In the genomic region with DNA sequence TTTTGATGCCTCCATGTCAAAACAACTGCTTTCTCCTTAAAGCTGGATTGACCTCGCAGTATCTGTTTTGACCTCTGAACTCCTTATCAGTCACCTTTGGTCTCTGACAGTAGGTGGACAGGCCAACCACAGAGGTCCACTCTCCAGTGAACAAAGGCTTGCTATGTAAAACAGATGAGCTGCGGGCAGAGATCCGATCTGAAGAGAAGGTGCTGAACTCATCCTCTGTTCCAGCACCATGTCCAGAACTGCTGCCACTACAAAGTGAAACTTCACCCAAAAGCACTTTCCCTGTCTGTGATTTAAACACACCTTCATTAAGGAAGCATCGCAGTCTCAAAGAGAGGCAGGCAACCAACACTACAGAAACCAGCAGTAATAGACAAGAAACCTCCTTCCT, we compare ENCODE assay signal across 16 cellular contexts.
DNase-seq lines count a peak whose midpoint lies in the region; TF ChIP-seq lines count a peak whose summit lies in the region.
"Had no signal": no experiment of that assay in that cellular context is flagged by ENCODE, and none has a peak within 500 bp of the region (broad histone marks: within the 10 kb centered on the region; RNA-seq: fewer than 3 reads in every experiment).

No MANE protein-coding gene starts in this region.

- H3K4ac ChIP-seq in mesenchymal stem cell (ENCODE audit: low read depth in 1 of 2, low read length in 2 of 2), result peak overlapping the region in 1 of 2 experiments; percentile 80

- no peak overlapping the region for H4K91ac ChIP-seq in mesenchymal stem cell (ENCODE audit: low read length)

- H3K4me1 ChIP-seq in mesenchymal stem cell (ENCODE audit: control insufficient read depth, insufficient read depth, low read depth, low read length) (peaks cover 5% of the 10 kb centered on the region), thyroid gland (peaks cover 11 to 21% of the 10 kb centered on the region in 2 donors)
- H3K4me1 ChIP-seq: upper lobe of right lung had no signal

- peak overlapping the region in 1 of 2 experiments; percentile 41 for H3K14ac ChIP-seq in mesenchymal stem cell (ENCODE audit: low read length in 2 of 2)

- H3K18ac ChIP-seq in mesenchymal stem cell (ENCODE audit: low read depth in 1 of 2, low read length in 2 of 2), result peak overlapping the region in 1 of 2 experiments; percentile 43

- H2BK120ac ChIP-seq in mesenchymal stem cell (ENCODE audit: low read depth, low read length), result no peak overlapping the region

- H2BK5ac ChIP-seq in mesenchymal stem cell (ENCODE audit: low read depth, low read length, poor library complexity, severe bottlenecking), result no peak overlapping the region

- no peak overlapping the region for H3K9ac ChIP-seq in mesenchymal stem cell (ENCODE audit: low read length)

- no peaks in the 10 kb centered on the region for H3K36me3 Mint-ChIP-seq in activated naive CD4-positive, alpha-beta T cell treated with anti-CD3 and anti-CD28 coated beads, Interleukin-2, amount 50 U/mL, for 24 hours

- H3K9me3 Mint-ChIP-seq in activated naive CD4-positive, alpha-beta T cell treated with anti-CD3 and anti-CD28 coated beads, Interleukin-2, amount 50 U/mL, for 24 hours, result no peaks in the 10 kb centered on the region
- H3K9me3 Mint-ChIP-seq: T-helper 1 cell treated with Interleukin-12 subunit alpha and Interleukin-12 subunit beta and Interleukin-4 antibody, amounts not matched to agents 30 μg/mL and 1 μg/mL, for 36 hours had no signal

- peaks cover 9% of the 10 kb centered on the region for H3K79me1 ChIP-seq in mesenchymal stem cell (replicated peaks; ENCODE audit: low read length, poor library complexity, severe bottlenecking)

- H3K4me2 ChIP-seq in mesenchymal stem cell (ENCODE audit: low read length, poor library complexity, severe bottlenecking), result no peak overlapping the region

- H2BK15ac ChIP-seq in mesenchymal stem cell (ENCODE audit: low read depth, poor library complexity, severe bottlenecking), result no peak overlapping the region

- no peak for TF ChIP-seq CTCF in dorsolateral prefrontal cortex (IDR thresholded peaks at IDR 0.05 in 54 of 56, conservative IDR thresholded peaks at IDR 0.05 in 2 of 56; ENCODE audit: low read depth in 1 of 56, partially characterized antibody in 56 of 56)
- no peak for TF ChIP-seq CTCF in thyroid gland (IDR thresholded peaks at IDR 0.05)

- DNase-seq in activated naive CD4-positive, alpha-beta T cell (lab: John Stamatoyannopoulos, UW), result no peak
- no peak for DNase-seq in dorsolateral prefrontal cortex
- no peak for DNase-seq in mesenchymal stem cell
- no peak for DNase-seq in thyroid gland
- no peak for DNase-seq in HT-29 (ENCODE audit: low spot score)
- DNase-seq in iPS-NIHi7 (ENCODE audit: extremely low spot score), result no peak
- DNase-seq in NAMALWA (ENCODE audit: low spot score), result no peak
- DNase-seq: activated CD4-positive, alpha-beta T cell treated with anti-CD3 and anti-CD28 coated beads for 48 hours; activated effector memory CD4-positive, alpha-beta T cell treated with anti-CD3 and anti-CD28 coated beads, Interleukin-2, amount 50 U/mL, for 16 hours; DND-41; MG63; NCI-H2171 treated with DMSO at 0.1 percent for 48 hours; upper lobe of right lung had no signal

- H3K27me3 ChIP-seq in dorsolateral prefrontal cortex (no peaks in the 10 kb centered on the region), mesenchymal stem cell (ENCODE audit: control insufficient read depth in 1 of 2, insufficient read depth in 1 of 2, low read length in 2 of 2) (no peaks in the 10 kb centered on the region), thyroid gland (no peaks in the 10 kb centered on the region)
- H3K27me3 ChIP-seq: MG63, upper lobe of right lung had no signal

- 75% methylated on average over 4 of the region's 4 CpGs for WGBS in mesenchymal stem cell
- 66 to 76% methylated on average over 4 of the region's 4 CpGs for WGBS in thyroid gland, 2 donors

- no peaks in the 10 kb centered on the region for H3K9me3 ChIP-seq in mesenchymal stem cell (ENCODE audit: control insufficient read depth, low read length)
- no peaks in the 10 kb centered on the region for H3K9me3 ChIP-seq in thyroid gland
- H3K9me3 ChIP-seq: MG63, upper lobe of right lung had no signal

- H3K27ac ChIP-seq in dorsolateral prefrontal cortex, result peak overlapping the region in 43 of 59 donors; percentile 7 to 82 (median 51)
- H3K27ac ChIP-seq in mesenchymal stem cell (ENCODE audit: low read length, poor library complexity, severe bottlenecking), result no peak overlapping the region
- peak overlapping the region in 2 of 3 donors; percentile 6 to 28 for H3K27ac ChIP-seq in thyroid gland
- H3K27ac ChIP-seq: upper lobe of right lung had no signal

- peak overlapping the region; percentile 92 for H3K27ac Mint-ChIP-seq in activated naive CD4-positive, alpha-beta T cell treated with anti-CD3 and anti-CD28 coated beads, Interleukin-2, amount 50 U/mL, for 24 hours
- H3K27ac Mint-ChIP-seq: T-helper 1 cell treated with Interleukin-12 subunit alpha and Interleukin-12 subunit beta and Interleukin-4 antibody, amounts not matched to agents 30 μg/mL and 1 μg/mL, for 36 hours had no signal

- H3K27me3 Mint-ChIP-seq in activated naive CD4-positive, alpha-beta T cell treated with anti-CD3 and anti-CD28 coated beads, Interleukin-2, amount 50 U/mL, for 24 hours, result no peaks in the 10 kb centered on the region

- H3K4me3 ChIP-seq in dorsolateral prefrontal cortex, result peak overlapping the region in 3 of 59 donors; percentile 2 to 3 (median 2)
- H3K4me3 ChIP-seq in mesenchymal stem cell (ENCODE audit: insufficient read depth in 1 of 2, low read depth in 1 of 2, low read length in 2 of 2), result no peak overlapping the region
- H3K4me3 ChIP-seq in thyroid gland (replicated peaks in 1 of 3), result no peak overlapping the region
- H3K4me3 ChIP-seq: GM12878, MG63, upper lobe of right lung had no signal

- TF ChIP-seq POLR2A in thyroid gland (IDR thresholded peaks at IDR 0.05), result no peak

- peak overlapping the region; percentile 58 for H3K4me3 Mint-ChIP-seq in activated naive CD4-positive, alpha-beta T cell treated with anti-CD3 and anti-CD28 coated beads, Interleukin-2, amount 50 U/mL, for 24 hours
- H3K4me3 Mint-ChIP-seq: T-helper 1 cell treated with Interleukin-12 subunit alpha and Interleukin-12 subunit beta and Interleukin-4 antibody, amounts not matched to agents 30 μg/mL and 1 μg/mL, for 36 hours had no signal

- H3K36me3 ChIP-seq in mesenchymal stem cell (ENCODE audit: control insufficient read depth in 1 of 2, insufficient read depth in 2 of 2, low read depth in 1 of 2, low read length in 2 of 2) (no peaks in the 10 kb centered on the region), thyroid gland (no peaks in the 10 kb centered on the region)
- H3K36me3 ChIP-seq: MG63 had no signal

- no peak overlapping the region for H3K23ac ChIP-seq in mesenchymal stem cell (ENCODE audit: low read length in 2 of 2)

- H3K4me1 Mint-ChIP-seq in activated naive CD4-positive, alpha-beta T cell treated with anti-CD3 and anti-CD28 coated beads, Interleukin-2, amount 50 U/mL, for 24 hours, result peaks cover 66% of the 10 kb centered on the region

- intact Hi-C loops in dorsolateral prefrontal cortex (cut with DNase I) (no loop called here), thyroid gland (cut with DNase I) (no loop called here)

- H2AFZ ChIP-seq in mesenchymal stem cell (ENCODE audit: low read depth, low read length), result no peak overlapping the region

- H2AK5ac ChIP-seq in mesenchymal stem cell (ENCODE audit: low read length, severe bottlenecking), result no peak overlapping the region

- peak overlapping the region; percentile 12 for H4K8ac ChIP-seq in mesenchymal stem cell (ENCODE audit: low read length)

- H2BK12ac ChIP-seq in mesenchymal stem cell (ENCODE audit: low read length in 2 of 2), result peak overlapping the region in 1 of 2 experiments; percentile 11
